Comparison of ENCODE assay signal across 8 cellular contexts in the genomic region with DNA sequence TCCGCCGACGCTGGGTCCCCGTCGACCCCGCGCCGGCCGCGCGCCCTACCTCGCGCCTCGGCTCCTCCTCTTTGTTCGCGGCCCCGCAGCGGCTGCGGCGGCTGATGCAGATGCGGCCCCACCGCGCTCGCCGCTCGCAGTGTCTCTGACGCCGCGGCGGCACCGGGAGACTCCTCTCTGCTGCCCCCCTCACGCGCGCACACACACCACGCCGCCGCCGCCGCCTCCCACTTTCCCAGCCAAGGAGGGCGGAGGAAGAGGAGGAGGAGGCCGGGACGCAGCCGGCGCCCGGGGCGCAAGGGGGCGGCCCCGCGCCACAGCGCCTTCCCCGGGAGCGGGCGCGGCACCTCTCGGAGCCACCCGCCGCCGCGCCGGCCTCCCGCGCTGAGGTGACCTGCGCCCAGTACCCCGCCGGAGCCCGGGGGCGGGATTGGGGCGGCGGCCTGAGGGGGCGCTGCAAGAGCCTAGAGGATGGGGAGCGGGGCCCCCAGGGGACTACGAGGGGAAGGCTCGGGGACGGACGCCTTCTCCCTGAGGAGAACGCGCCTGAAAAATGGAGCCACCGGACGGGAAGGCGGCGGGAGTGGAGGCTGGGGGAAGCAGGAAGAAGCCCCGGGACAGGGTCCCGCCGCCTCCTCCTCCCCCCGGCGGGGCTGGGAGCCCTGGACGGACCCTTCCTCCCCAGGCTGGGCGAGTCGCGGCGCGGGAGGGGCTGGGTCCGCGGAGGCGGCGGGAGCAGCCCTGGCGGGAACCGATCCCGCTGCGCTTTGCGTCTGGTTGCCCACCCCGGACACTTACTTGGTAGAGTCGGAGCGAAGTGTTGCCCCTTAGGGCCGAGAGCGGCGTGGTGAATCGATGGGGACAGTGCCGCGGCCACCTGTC. TPM values are rescaled to one million over a fixed set of nuclear protein-coding genes. Genes with fewer than 3 reads are reported as not detected.
A peak's percentile ranks its signal among the peaks of the same experiment; 100 is the strongest.
DNase-seq lines count a peak whose midpoint lies in the region; ATAC-seq and TF ChIP-seq lines count a peak whose summit lies in the region.

TSS of gene SH3RF1 (minus strand) at position 147 of the 882 bp plus-strand sequence. CDS start 1,744 bp downstream, outside the sequence.

- no peaks in the 10 kb centered on the region for H3K9me3 Mint-ChIP-seq in Calu3 (ENCODE audit: low read depth, unreplicated experiment)
- H3K9me3 Mint-ChIP-seq in activated naive CD4-positive, alpha-beta T cell treated with anti-CD3 and anti-CD28 coated beads, Interleukin-2, amount 50 U/mL, for 72 hours, result no peaks in the 10 kb centered on the region
- peaks cover 9% of the 10 kb centered on the region for H3K9me3 Mint-ChIP-seq in glutamatergic neuron (ENCODE audit: unreplicated experiment)

- TF ChIP-seq CTCF in Calu3 (IDR thresholded peaks at IDR 0.05; ENCODE audit: unreplicated experiment) (no peak), glutamatergic neuron (IDR thresholded peaks at IDR 0.05; ENCODE audit: partially characterized antibody, unreplicated experiment) (no peak)

- H3K27ac Mint-ChIP-seq in Calu3 (ENCODE audit: unreplicated experiment) (peak within 1 kb of the TSS; percentile 87), glutamatergic neuron (ENCODE audit: unreplicated experiment) (peak within 1 kb of the TSS; percentile 87)
- no peak within 1 kb of the TSS for H3K27ac Mint-ChIP-seq in activated naive CD4-positive, alpha-beta T cell treated with anti-CD3 and anti-CD28 coated beads, Interleukin-2, amount 50 U/mL, for 72 hours

- H3K4me3 Mint-ChIP-seq in Calu3 (ENCODE audit: low read depth, unreplicated experiment), result peak within 1 kb of the TSS; percentile 92
- H3K4me3 Mint-ChIP-seq in glutamatergic neuron (ENCODE audit: unreplicated experiment), result peak within 1 kb of the TSS; percentile 90

- intact Hi-C loops in Calu3 (cut with micrococcal nuclease; ENCODE audit: unreplicated experiment), result no loop called here

- DNase-seq in Calu3, result peak; percentile 83
- peak; percentile 91 for DNase-seq in NCI-H69 (lab: John Stamatoyannopoulos, UW)
- peak in 1 of 2 donors; percentile 45 for DNase-seq in activated naive CD4-positive, alpha-beta T cell treated with anti-CD3 and anti-CD28 coated beads, Interleukin-2, amount 50 U/mL, for 72 hours (ENCODE audit: low spot score in 2 of 2)
- peak; percentile 85 for DNase-seq in glutamatergic neuron
- DNase-seq in occipital lobe (lab: John Stamatoyannopoulos, UW), result peak; percentile 84
- DNase-seq in cerebellar nuclear complex (lab: John Stamatoyannopoulos, UW), result no peak

- ATAC-seq in HG03159 (IDR thresholded peaks at IDR 0.05; ENCODE audit: unreplicated experiment), result peak; percentile 52
- peak; percentile 72 to 75 for ATAC-seq in activated naive CD4-positive, alpha-beta T cell treated with anti-CD3 and anti-CD28 coated beads, Interleukin-2, amount 50 U/mL, for 72 hours

- no TSS peak for BruUV-seq in Calu3 (replicated peaks; lab: Mats Ljungman, UMichigan)

- CTCF ChIA-PET in Calu3 (lab: Charles Lee), result interaction anchor here (1.6 kb wide), 1 partner anchor 44 kb away, joined by 3 read pairs; no protein-coding TSS in a partner anchor

- H3K27me3 Mint-ChIP-seq in Calu3 (ENCODE audit: unreplicated experiment), result no peaks in the 10 kb centered on the region
- H3K27me3 Mint-ChIP-seq in glutamatergic neuron (ENCODE audit: unreplicated experiment), result peaks cover 3% of the 10 kb centered on the region

- H3K36me3 Mint-ChIP-seq in Calu3 (ENCODE audit: insufficient read depth, unreplicated experiment), result peaks cover 51% of the 10 kb centered on the region
- peaks cover 0 to 7% of the 10 kb centered on the region in 2 donors for H3K36me3 Mint-ChIP-seq in activated naive CD4-positive, alpha-beta T cell treated with anti-CD3 and anti-CD28 coated beads, Interleukin-2, amount 50 U/mL, for 72 hours
- H3K36me3 Mint-ChIP-seq in glutamatergic neuron (ENCODE audit: unreplicated experiment), result no peaks in the 10 kb centered on the region

- TF ChIP-seq POLR2A in GM19099 (IDR thresholded peaks at IDR 0.05; ENCODE audit: extremely low read depth, insufficient read length, low read depth), result peak; percentile 66

- H3K4me1 Mint-ChIP-seq in Calu3 (ENCODE audit: low read depth, unreplicated experiment) (peaks cover 28% of the 10 kb centered on the region), glutamatergic neuron (ENCODE audit: low read depth, unreplicated experiment) (peaks cover 29% of the 10 kb centered on the region)

RNA-seq across cellular contexts. Expression of gene SH3RF1, which starts in this region (rescaled TPM):
- total RNA-seq in Calu3 (2022) (64.6 and 70.1 TPM in 2 replicates), glutamatergic neuron (ENCODE audit: unreplicated experiment) (35.2 TPM), occipital lobe (8.1 TPM)
- total RNA-seq in activated naive CD4-positive, alpha-beta T cell treated with anti-CD3 and anti-CD28 coated beads, Interleukin-2, amount 50 U/mL, for 72 hours, result under 1 TPM; 0.43 to 0.82 TPM

Comparison
In these comparisons a context has a peak if more than half of its experiments do, and no peak if none do; other contexts are left out.
1. Peak in ATAC-seq in activated naive CD4-positive, alpha-beta T cell treated with anti-CD3 and anti-CD28 coated beads, Interleukin-2, amount 50 U/mL, for 72 hours; RNA of the gene not detected or under 1 TPM.
2. DNase-seq: peak in Calu3 (single experiment), NCI-H69 (single experiment), glutamatergic neuron (single experiment) and occipital lobe (single experiment); none in cerebellar nuclear complex (0 of 2).
3. H3K27ac Mint-ChIP-seq: peak in Calu3 (single experiment) and glutamatergic neuron (single experiment); none in activated naive CD4-positive, alpha-beta T cell treated with anti-CD3 and anti-CD28 coated beads, Interleukin-2, amount 50 U/mL, for 72 hours (0 of 2).